24 cellular contexts compared by ENCODE assay signal in genomic region chr9:92685022-92685421, GRCh38. TPM values are rescaled to one million over a fixed set of nuclear protein-coding genes. Genes with fewer than 3 reads are reported as not detected.
A peak's percentile ranks its signal among the peaks of the same experiment; 100 is the strongest.
DNase-seq lines count a peak whose midpoint lies in the region; ATAC-seq, FAIRE-seq and TF ChIP-seq lines count a peak whose summit lies in the region.
"Had no signal": no experiment of that assay in that cellular context is flagged by ENCODE, and none has a peak within 500 bp of the region (broad histone marks: within the 10 kb centered on the region; RNA-seq: fewer than 3 reads in every experiment).

No MANE protein-coding gene starts in this region.

- POLR2A ChIA-PET in K562 (lab: Yijun Ruan, JAX): no interaction called here
- POLR2A ChIA-PET in A673 (lab: Charles Lee; ENCODE audit: low non-redundant PET): interaction anchor here (0.6 kb wide), 1 partner anchor 56 kb away, joined by 6 read pairs; no protein-coding TSS in a partner anchor

- H3K36me3 Mint-ChIP-seq in activated CD8-positive, alpha-beta memory T cell treated with anti-CD3 and anti-CD28 coated beads, Interleukin-2, amount 10 ng/mL, durations not matched to agents 7 days and 5 days: no peaks in the 10 kb centered on the region
- H3K36me3 Mint-ChIP-seq: CD14-positive monocyte had no signal

- H4K20me1 ChIP-seq in OCI-LY1 (ENCODE audit: insufficient read depth, low read length) (no peaks in the 10 kb centered on the region), K562 (replicated peaks; ENCODE audit: control insufficient read depth, insufficient read depth, low read length) (no peaks in the 10 kb centered on the region)

- H3K9ac ChIP-seq in OCI-LY1 (ENCODE audit: low read length) (peak overlapping the region; percentile 53), K562 (ENCODE audit: insufficient read depth in 1 of 2, low read depth in 2 of 2, low read length in 2 of 2) (no peak overlapping the region)

- H3K4me1 ChIP-seq in OCI-LY1 (ENCODE audit: insufficient read depth, low read length, severe bottlenecking) (peaks cover 25% of the 10 kb centered on the region), K562 (replicated peaks in 1 of 2; ENCODE audit: control insufficient read depth in 2 of 2, insufficient read depth in 2 of 2, low read length in 2 of 2) (peaks cover 0 to 4% of the 10 kb centered on the region in 2 experiments; a peak in 2 of 5 replicates), A673 (ENCODE audit: insufficient read depth, low read length, poor library complexity, severe bottlenecking) (no peaks in the 10 kb centered on the region)
- H3K4me1 ChIP-seq: BE2C had no signal

- H3K4me3 Mint-ChIP-seq in activated CD8-positive, alpha-beta memory T cell treated with anti-CD3 and anti-CD28 coated beads, Interleukin-2, amount 10 ng/mL, durations not matched to agents 7 days and 5 days: no peak overlapping the region
- H3K4me3 Mint-ChIP-seq: CD14-positive monocyte had no signal

- TF ChIP-seq RAD21 in K562 (CRISPR knock-in tag; conservative IDR thresholded peaks at IDR 0.05 in 1 of 2, IDR thresholded peaks at IDR 0.05 in 1 of 2): no peak

- intact Hi-C loops in K562 (cut with micrococcal nuclease): no loop called here
- intact Hi-C loops in A673 (cut with micrococcal nuclease; ENCODE audit: unreplicated experiment): no loop called here

- peaks cover 3% of the 10 kb centered on the region for H3K27me3 Mint-ChIP-seq in activated CD8-positive, alpha-beta memory T cell treated with anti-CD3 and anti-CD28 coated beads, Interleukin-2, amount 10 ng/mL, durations not matched to agents 7 days and 5 days

- H3K9me1 ChIP-seq in K562 (ENCODE audit: control insufficient read depth, insufficient read depth, low read length): no peaks in the 10 kb centered on the region

- CTCF ChIA-PET in activated CD8-positive, alpha-beta memory T cell treated with anti-CD3 and anti-CD28 coated beads, Interleukin-2, amount 10 ng/mL, durations not matched to agents 7 days and 5 days (lab: Charles Lee): interaction anchor here (1.1 kb wide), 1 partner anchor 92 kb away, joined by 3 read pairs; no protein-coding TSS in a partner anchor
- CTCF ChIA-PET in K562 (lab: Yijun Ruan, JAX; ENCODE audit: low intra/inter-chr PET ratio) (no interaction called here), A673 (lab: Charles Lee) (no interaction called here)

- H3K4me3 ChIP-seq in OCI-LY1 (ENCODE audit: low read depth, low read length, poor library complexity, severe bottlenecking) (peak overlapping the region; percentile 29), K562 (no peak overlapping the region), A673 (ENCODE audit: low read depth, low read length, poor library complexity, severe bottlenecking) (no peak overlapping the region)
- H3K4me3 ChIP-seq: SK-N-MC had no signal

- H2AFZ ChIP-seq in OCI-LY1 (ENCODE audit: low read length) (peak overlapping the region; percentile 22), K562 (ENCODE audit: low read depth, low read length) (peak overlapping the region; percentile 15; the same call in 1 of the 2 replicates)

- no peak for TF ChIP-seq EP300 in K562 (IDR thresholded peaks at IDR 0.05; ENCODE audit: low read length)

- ATAC-seq in activated CD8-positive, alpha-beta memory T cell treated with anti-CD3 and anti-CD28 coated beads, Interleukin-2, amount 10 ng/mL, durations not matched to agents 7 days and 5 days: no peak
- ATAC-seq in K562: peak; percentile 37; the same call in 1 of the 3 replicates

- H3K4me2 ChIP-seq in OCI-LY1 (ENCODE audit: low read length): peak overlapping the region; percentile 56
- H3K4me2 ChIP-seq in K562 (ENCODE audit: insufficient read depth, low read length): no peak overlapping the region

- H3K36me3 ChIP-seq in OCI-LY1 (ENCODE audit: insufficient read depth, low read length) (no peaks in the 10 kb centered on the region), K562 (ENCODE audit: control insufficient read depth, insufficient read depth, low read length) (no peaks in the 10 kb centered on the region), A673 (ENCODE audit: insufficient read depth, low read length, poor library complexity, severe bottlenecking) (no peaks in the 10 kb centered on the region)
- H3K36me3 ChIP-seq: BE2C had no signal

- H3F3A ChIP-seq in OCI-LY1 (ENCODE audit: insufficient read depth, low read length): no peaks in the 10 kb centered on the region

- TF ChIP-seq POLR2A in K562 (conservative IDR thresholded peaks at IDR 0.05): no peak

- H3K27ac Mint-ChIP-seq in activated CD8-positive, alpha-beta memory T cell treated with anti-CD3 and anti-CD28 coated beads, Interleukin-2, amount 10 ng/mL, durations not matched to agents 7 days and 5 days: no peak overlapping the region
- H3K27ac Mint-ChIP-seq: CD14-positive monocyte had no signal

- TF ChIP-seq CTCF in OCI-LY1 (IDR thresholded peaks at IDR 0.05; ENCODE audit: low read length): no peak
- TF ChIP-seq CTCF in K562 (IDR thresholded peaks at IDR 0.05 in 2 of 3, conservative IDR thresholded peaks at IDR 0.05 in 1 of 3; ENCODE audit: insufficient read depth in 2 of 3, low read depth in 1 of 3, low read length in 3 of 3): no peak
- no peak for TF ChIP-seq CTCF in A673 (conservative IDR thresholded peaks at IDR 0.05; ENCODE audit: low read depth, low read length)

- H3K27ac ChIP-seq in OCI-LY1 (ENCODE audit: low read depth, low read length, poor library complexity, severe bottlenecking): peak overlapping the region; percentile 92
- H3K27ac ChIP-seq in K562 (ENCODE audit: extremely low read depth, low read depth, low read length): no peak overlapping the region
- no peak overlapping the region for H3K27ac ChIP-seq in A673 (ENCODE audit: low read depth, low read length, poor library complexity, severe bottlenecking)
- H3K27ac ChIP-seq: 22Rv1, SK-N-MC had no signal

- no peaks in the 10 kb centered on the region for H3K4me1 Mint-ChIP-seq in activated CD8-positive, alpha-beta memory T cell treated with anti-CD3 and anti-CD28 coated beads, Interleukin-2, amount 10 ng/mL, durations not matched to agents 7 days and 5 days
- H3K4me1 Mint-ChIP-seq: CD14-positive monocyte had no signal

- peak; percentile 17 for DNase-seq in activated CD8-positive, alpha-beta memory T cell treated with anti-CD3 and anti-CD28 coated beads for 24 hours
- no peak for DNase-seq in activated CD8-positive, alpha-beta memory T cell treated with anti-CD3 and anti-CD28 coated beads, Interleukin-2, amount 10 ng/mL, durations not matched to agents 7 days and 5 days
- DNase-seq in K562 (ENCODE audit: extremely low read depth in 1 of 4, low spot score in 3 of 4) (peak in 1 of 4 experiments; percentile 31), NCI-H446 (lab: John Stamatoyannopoulos, UW) (no peak), DMS79 treated with DMSO at 0.1 percent for 48 hours (lab: John Stamatoyannopoulos, UW) (no peak), A673 (ENCODE audit: low spot score) (no peak)
- no peak for DNase-seq in stimulated activated CD4-positive, alpha-beta T cell treated with anti-CD3 and anti-CD28 coated beads, Interleukin-2, amount 100 ng/mL, for 24 hours
- DNase-seq: ACHN, BE2C, Calu3, DMS153, Kasumi-1, NCI-H1105 treated with DMSO at 0.1 percent for 48 hours, NCI-H146, NCI-H1930, NCI-H2107, NCI-H526 treated with DMSO at 0.1 percent for 48 hours, SIG-M5 had no signal

- peaks cover 1% of the 10 kb centered on the region for H3K9me3 Mint-ChIP-seq in activated CD8-positive, alpha-beta memory T cell treated with anti-CD3 and anti-CD28 coated beads, Interleukin-2, amount 10 ng/mL, durations not matched to agents 7 days and 5 days (ENCODE audit: low read depth)

- no peaks in the 10 kb centered on the region for H3K27me3 ChIP-seq in OCI-LY1 (ENCODE audit: insufficient read depth, low read length)
- H3K27me3 ChIP-seq in K562 (ENCODE audit: control insufficient read depth in 2 of 2, insufficient read depth in 2 of 2, low read length in 2 of 2): no peaks in the 10 kb centered on the region
- no peaks in the 10 kb centered on the region for H3K27me3 ChIP-seq in A673 (replicated peaks; ENCODE audit: insufficient read depth, low read depth, low read length, poor library complexity)
- H3K27me3 ChIP-seq: BE2C had no signal

- peak; percentile 11 for FAIRE-seq in K562 (lab: Jason Lieb, UNC)
- FAIRE-seq: H54, RCC 7860 had no signal

- BruUV-seq in K562 (replicated peaks; lab: Mats Ljungman, UMichigan) (no TSS peak), A673 (replicated peaks; lab: Mats Ljungman, UMichigan) (no TSS peak)

- in situ Hi-C loops in K562 (cut with MboI): no loop called here

- 20% methylated on average over 5 of the region's 5 CpGs for WGBS in K562 (ENCODE audit: insufficient coverage, low coverage, missing lambda C conversion rate)

- no peaks in the 10 kb centered on the region for H3K9me2 ChIP-seq in OCI-LY1 (ENCODE audit: low read depth, low read length)

- peaks cover under 1% of the 10 kb centered on the region; the same call in 1 of the 2 replicates for H3K9me3 ChIP-seq in OCI-LY1 (ENCODE audit: low read length)
- no peaks in the 10 kb centered on the region for H3K9me3 ChIP-seq in K562 (replicated peaks; ENCODE audit: control insufficient read depth, insufficient read depth, low read depth, low read length)
- peaks cover 3% of the 10 kb centered on the region for H3K9me3 ChIP-seq in A673 (ENCODE audit: low read depth, low read length, poor library complexity, severe bottlenecking)
- H3K9me3 ChIP-seq: BE2C had no signal

- no peaks in the 10 kb centered on the region for H3K79me2 ChIP-seq in OCI-LY1 (ENCODE audit: insufficient read depth, low read length)
- no peaks in the 10 kb centered on the region for H3K79me2 ChIP-seq in K562 (ENCODE audit: control insufficient read depth, insufficient read depth, low read length)

RNA-seq across cellular contexts. Expression of gene IPPK, which starts 15.1 kb away (rescaled TPM):
- 10 to 100 TPM; 11.4 to 15.1 TPM for total RNA-seq in activated CD8-positive, alpha-beta memory T cell treated with anti-CD3 and anti-CD28 coated beads, Interleukin-2, amount 10 ng/mL, durations not matched to agents 7 days and 5 days
- 42.1 and 46.0 TPM in 2 replicates for total RNA-seq in K562 (2011; cell fraction: chromatin; rRNA removed; ENCODE audit: low replicate concordance)
- total RNA-seq in K562 (2011; cell fraction: nucleolus; rRNA removed): 27.7 and 28.2 TPM in 2 replicates
- total RNA-seq in K562 (2011; cell fraction: nucleoplasm; rRNA removed): 26.2 and 30.0 TPM in 2 replicates
- total RNA-seq in K562 (2014; rRNA removed) (11.2 and 11.3 TPM in 2 replicates), K562 (2014; rRNA removed; fragmentation: Illumina TruSeq; extraction: Trizol) (14.2 and 14.5 TPM in 2 replicates), K562 (2015; rRNA removed; fragmentation: Illumina TruSeq; extraction: Trizol) (11.1 and 11.2 TPM in 2 replicates), K562 (2021) (9.7 and 11.1 TPM in 2 replicates), A673 (2021) (11.4 and 14.0 TPM in 2 replicates)
- polyA plus RNA-seq in K562 (2011; rRNA removed) (21.1 and 22.2 TPM in 2 replicates), K562 (2014; fragmentation: Illumina TruSeq; extraction: Trizol) (15.2 and 16.0 TPM in 2 replicates), K562 (2014; fragmentation: Nextera tagmentation; extraction: Ambion mirVana) (1 to 10 TPM; 3.1 TPM), K562 (2014; rRNA removed) (10.9 and 13.0 TPM in 2 replicates)
- 19.0 and 20.1 TPM in 2 replicates for polyA plus RNA-seq in K562 (2011; cell fraction: cytosol; rRNA removed)
- polyA plus RNA-seq in K562 (2011; cell fraction: nucleus; rRNA removed): 58.7 and 61.8 TPM in 2 replicates
- 8.4 and 9.4 TPM in 2 replicates for polyA plus RNA-seq in K562 (2012)
- 31.1 and 42.9 TPM in 2 replicates for polyA minus RNA-seq in K562 (2011; rRNA and poly(A)+ RNA removed)
- polyA minus RNA-seq in K562 (2011; cell fraction: cytosol; rRNA and poly(A)+ RNA removed): 11.0 and 13.6 TPM in 2 replicates
- 10.8 and 11.0 TPM in 2 replicates for polyA minus RNA-seq in K562 (2011; cell fraction: nucleus; rRNA and poly(A)+ RNA removed)
